ENCODE assay signal across 8 cellular contexts in genomic region chr10:93916257-93917063, GRCh38. TPM values are rescaled to one million over a fixed set of nuclear protein-coding genes. Genes with fewer than 3 reads are reported as not detected.
DNase-seq lines count a peak whose midpoint lies in the region; ATAC-seq, FAIRE-seq and TF ChIP-seq lines count a peak whose summit lies in the region.

No MANE protein-coding gene starts in this region.

- H3K4me3 Mint-ChIP-seq in Calu3 (ENCODE audit: low read depth, unreplicated experiment) = no peak overlapping the region
- H3K4me3 Mint-ChIP-seq in type B pancreatic cell = peak overlapping the region; percentile 72

- peak; percentile 86 for TF ChIP-seq RAD21 in Ishikawa (IDR thresholded peaks at IDR 0.05; ENCODE audit: low read depth)

- BruUV-seq in Calu3 (replicated peaks; lab: Mats Ljungman, UMichigan) = no TSS peak

- no peaks in the 10 kb centered on the region for H3K36me3 Mint-ChIP-seq in Calu3 (ENCODE audit: insufficient read depth, unreplicated experiment)
- H3K36me3 Mint-ChIP-seq in type B pancreatic cell = peaks cover 3% of the 10 kb centered on the region

- TF ChIP-seq POLR2A in erythroblast (IDR thresholded peaks at IDR 0.05; ENCODE audit: low read length) = no peak

- DNase-seq in Calu3 (no peak), type B pancreatic cell (ENCODE audit: extremely low spot score, unreplicated experiment) (no peak), erythroblast (lab: John Stamatoyannopoulos, UW) (no peak), T-helper 9 cell (no peak)

- H3K4me1 Mint-ChIP-seq in Calu3 (ENCODE audit: low read depth, unreplicated experiment) = no peaks in the 10 kb centered on the region
- peaks cover 10% of the 10 kb centered on the region for H3K4me1 Mint-ChIP-seq in type B pancreatic cell (ENCODE audit: unreplicated experiment)

- no peak for TF ChIP-seq EP300 in Ishikawa (IDR thresholded peaks at IDR 0.05; ENCODE audit: borderline replicate concordance)

- no peak for ATAC-seq in HG03139 (IDR thresholded peaks at IDR 0.05; ENCODE audit: unreplicated experiment)

- no peak overlapping the region for H3K27ac Mint-ChIP-seq in Calu3 (ENCODE audit: unreplicated experiment)
- no peak overlapping the region for H3K27ac Mint-ChIP-seq in type B pancreatic cell

- TF ChIP-seq CTCF in Calu3 (IDR thresholded peaks at IDR 0.05; ENCODE audit: unreplicated experiment) = peak; percentile 36
- TF ChIP-seq CTCF in WI38 (IDR thresholded peaks at IDR 0.05; ENCODE audit: low read depth, low read length) = peak; percentile 32; the same call in 1 of the 2 replicates
- TF ChIP-seq CTCF in type B pancreatic cell (conservative IDR thresholded peaks at IDR 0.05) = peak; percentile 79

- no peaks in the 10 kb centered on the region for H3K9me3 Mint-ChIP-seq in Calu3 (ENCODE audit: low read depth, unreplicated experiment)
- H3K9me3 Mint-ChIP-seq in type B pancreatic cell = no peaks in the 10 kb centered on the region

- CTCF ChIA-PET in Calu3 (lab: Charles Lee) = interaction anchor here (0.6 to 2.4 kb wide), 15 partner anchors 8 to 528 kb away, joined by 3 to 38 read pairs (median 3); no protein-coding TSS in a partner anchor

- H3K4me3 ChIP-seq in WI38 (ENCODE audit: low read depth, low read length) = no peak overlapping the region

- H3K27me3 Mint-ChIP-seq in Calu3 (ENCODE audit: unreplicated experiment) = no peaks in the 10 kb centered on the region
- H3K27me3 Mint-ChIP-seq in type B pancreatic cell = no peaks in the 10 kb centered on the region

- peak; percentile 94 for FAIRE-seq in islet of Langerhans (lab: Jason Lieb, UNC)

- intact Hi-C loops in Calu3 (cut with micrococcal nuclease; ENCODE audit: unreplicated experiment) = loop anchor here (1.0 to 10.0 kb wide), 3 partner anchors 311 to 528 kb away; no protein-coding TSS in a partner anchor

TF ChIP-seq in Ishikawa, 13 proteins besides CTCF, POLR2A, EP300 and RAD21:
- no peak for TF ChIP-seq TCF12 (IDR thresholded peaks at IDR 0.05; ENCODE audit: low read depth)
- TF ChIP-seq TAF1 (IDR thresholded peaks at IDR 0.05; ENCODE audit: low read depth) = no peak
- TF ChIP-seq ZBTB7A (IDR thresholded peaks at IDR 0.05; ENCODE audit: low read depth) = no peak
- no peak for TF ChIP-seq CEBPB (IDR thresholded peaks at IDR 0.05)
- TF ChIP-seq USF1 (IDR thresholded peaks at IDR 0.05) = no peak
- TF ChIP-seq REST (IDR thresholded peaks at IDR 0.05; ENCODE audit: low read depth) = no peak
- no peak for TF ChIP-seq YY1 (IDR thresholded peaks at IDR 0.05; ENCODE audit: low read depth)
- TF ChIP-seq NFIC (IDR thresholded peaks at IDR 0.05) = no peak
- no peak for TF ChIP-seq TEAD4 (IDR thresholded peaks at IDR 0.05)
- no peak for TF ChIP-seq CREB1 (IDR thresholded peaks at IDR 0.05; ENCODE audit: low read depth)

RNA-seq across cellular contexts. Expression of gene SLC35G1, which starts 22.7 kb away (rescaled TPM):
- total RNA-seq in Calu3 (2022) (3.6 and 4.6 TPM in 2 replicates), type B pancreatic cell (ENCODE audit: low replicate concordance) (13.9 and 21.0 TPM in 2 replicates)
